Comparison of ENCODE assay signal across 8 cellular contexts in genomic region chr14:68824517-68825347, GRCh38. TPM values are rescaled to one million over a fixed set of nuclear protein-coding genes. Genes with fewer than 3 reads are reported as not detected.
DNase-seq lines count a peak whose midpoint lies in the region; ATAC-seq and TF ChIP-seq lines count a peak whose summit lies in the region.

No MANE protein-coding gene starts in this region.

- POLR2A ChIA-PET in AG04449 (lab: Yijun Ruan, JAX) = interaction anchor here (1.0 kb wide), 1 partner anchor 32 kb away, joined by 6 read pairs; the partner anchor contains the start of gene ZFP36L1

- TF ChIP-seq CTCF in AG04449 (IDR thresholded peaks at IDR 0.05; ENCODE audit: insufficient read depth, low read length, missing control alignments) = peak; percentile 93

- H3K4me1 Mint-ChIP-seq in activated naive CD4-positive, alpha-beta T cell treated with anti-CD3 and anti-CD28 coated beads for 36 hours (ENCODE audit: low read depth) = peaks cover 29% of the 10 kb centered on the region

- no peak for ATAC-seq in HG02852 (IDR thresholded peaks at IDR 0.05; ENCODE audit: unreplicated experiment)
- ATAC-seq in GM21381 (IDR thresholded peaks at IDR 0.05; ENCODE audit: unreplicated experiment) = no peak

- no peaks in the 10 kb centered on the region for H3K27me3 Mint-ChIP-seq in activated naive CD4-positive, alpha-beta T cell treated with anti-CD3 and anti-CD28 coated beads for 36 hours (ENCODE audit: low read depth)

- no peak overlapping the region for H3K4me3 Mint-ChIP-seq in activated naive CD4-positive, alpha-beta T cell treated with anti-CD3 and anti-CD28 coated beads for 36 hours

- no peaks in the 10 kb centered on the region for H3K9me3 Mint-ChIP-seq in activated naive CD4-positive, alpha-beta T cell treated with anti-CD3 and anti-CD28 coated beads for 36 hours

- H3K27ac Mint-ChIP-seq in activated naive CD4-positive, alpha-beta T cell treated with anti-CD3 and anti-CD28 coated beads for 36 hours = no peak overlapping the region

- no peak for DNase-seq in AG04449 (ENCODE audit: low read depth, low spot score)
- DNase-seq in G401 (ENCODE audit: low spot score) = peak; percentile 62
- DNase-seq in NCI-H226 = peak; percentile 63
- peak; percentile 60 for DNase-seq in activated naive CD4-positive, alpha-beta T cell treated with anti-CD3 and anti-CD28 coated beads for 36 hours
- DNase-seq in cardiac septum (ENCODE audit: low spot score) = peak; percentile 90
- peak; percentile 95 for DNase-seq in posterior vena cava (ENCODE audit: low spot score)

- CTCF ChIA-PET in AG04449 (lab: Yijun Ruan, JAX) = interaction anchor here (0.6 to 5.3 kb wide), 48 partner anchors 8 to 1010 kb away, joined by 3 to 45 read pairs (median 4); no protein-coding TSS in a partner anchor
- CTCF ChIA-PET in activated naive CD4-positive, alpha-beta T cell treated with anti-CD3 and anti-CD28 coated beads for 36 hours (lab: Charles Lee) = interaction anchor here (0.6 to 5.8 kb wide), 5 partner anchors 18 to 984 kb away, joined by 3 to 47 read pairs (median 3); no protein-coding TSS in a partner anchor

- H3K36me3 Mint-ChIP-seq in activated naive CD4-positive, alpha-beta T cell treated with anti-CD3 and anti-CD28 coated beads for 36 hours (ENCODE audit: low read depth) = no peaks in the 10 kb centered on the region

- intact Hi-C loops in activated naive CD4-positive, alpha-beta T cell treated with anti-CD3 and anti-CD28 coated beads for 36 hours (cut with micrococcal nuclease) = no loop called here
- intact Hi-C loops in cardiac septum (cut with DNase I) = loop anchor here (5.0 kb wide), 1 partner anchor 947 kb away; no protein-coding TSS in a partner anchor
- intact Hi-C loops in posterior vena cava (cut with DNase I) = no loop called here

- no peak overlapping the region for H3K4me3 ChIP-seq in AG04449 (ENCODE audit: low read depth, low read length)

- in situ Hi-C loops in G401 (cut with HindIII; ENCODE audit: low sequenced_read_pairs) = no loop called here

RNA-seq across cellular contexts. Expression of gene ZFP36L1, which starts 31.9 kb away (rescaled TPM):
- 7.8 and 28.6 TPM in 2 replicates for total RNA-seq in G401 (2014; rRNA removed; shearing (Covaris generic))
- total RNA-seq in activated naive CD4-positive, alpha-beta T cell treated with anti-CD3 and anti-CD28 coated beads for 36 hours = 10 to 100 TPM; 76.8 to 85.1 TPM
- total RNA-seq in cardiac septum (69.2 TPM), posterior vena cava (100 to 1,000 TPM; 311 to 319 TPM)
